In genomic region chr18:13579874-13580273, GRCh38 we compare ENCODE assay signal across 19 cellular contexts.
DNase-seq lines count a peak whose midpoint lies in the region; ATAC-seq and TF ChIP-seq lines count a peak whose summit lies in the region.
"Had no signal": no experiment of that assay in that cellular context is flagged by ENCODE, and none has a peak within 500 bp of the region (broad histone marks: within the 10 kb centered on the region; RNA-seq: fewer than 3 reads in every experiment).

No MANE protein-coding gene starts in this region.

- no peak overlapping the region for H3K4me3 ChIP-seq in spleen
- H3K4me3 ChIP-seq: heart right ventricle, Peyer's patch had no signal

- DNase-seq in T-helper 1 cell = no peak
- DNase-seq in KBM-7 = peak; percentile 24
- DNase-seq in spleen = no peak
- DNase-seq in D341Med (ENCODE audit: low spot score) = no peak
- DNase-seq: 8988T; activated CD4-positive, CD25-positive, alpha-beta regulatory T cell treated with anti-CD3 and anti-CD28 coated beads, Interleukin-2, amount 50 U/mL, for 72 hours; activated naive CD4-positive, alpha-beta T cell; H7; heart right ventricle; left colon; natural killer cell; NCI-H187; NCI-H524; Peyer's patch; stimulated activated CD4-positive, alpha-beta T cell treated with anti-CD3 and anti-CD28 coated beads, Interleukin-2, amount 100 ng/mL, for 48 hours had no signal

- peaks cover 0 to 7% (median 0%) of the 10 kb centered on the region in 6 donors for H3K36me3 ChIP-seq in spleen
- H3K36me3 ChIP-seq: heart right ventricle, Peyer's patch had no signal

- H3K27me3 ChIP-seq in spleen (replicated peaks in 1 of 7) = no peaks in the 10 kb centered on the region
- H3K27me3 ChIP-seq: heart right ventricle, Peyer's patch had no signal

- TF ChIP-seq CTCF in spleen (IDR thresholded peaks at IDR 0.05 in 8 of 11, conservative IDR thresholded peaks at IDR 0.05 in 3 of 11) = no peak

- no peak for TF ChIP-seq POLR2A in spleen (IDR thresholded peaks at IDR 0.05)

- intact Hi-C loops in spleen (cut with DNase I; ENCODE audit: low total_unique reads) = no loop called here

- peaks cover 14 to 60% (median 41%) of the 10 kb centered on the region in 6 donors for H3K4me1 ChIP-seq in spleen

- H3K4me1 Mint-ChIP-seq in T-helper 1 cell treated with Interleukin-12 subunit alpha and Interleukin-12 subunit beta and Interleukin-4 antibody, amounts not matched to agents 30 μg/mL and 1 μg/mL, for 36 hours (ENCODE audit: low read depth) = peaks cover 42% of the 10 kb centered on the region

- in situ Hi-C loops in KBM-7 (cut with MboI; ENCODE audit: low pct_unique_long_range_greater_than_20kb, low sequenced_read_pairs) = no loop called here

- no peaks in the 10 kb centered on the region for H3K9me3 ChIP-seq in spleen
- H3K9me3 ChIP-seq: Peyer's patch had no signal

- peak overlapping the region; percentile 70 for H3K27ac Mint-ChIP-seq in T-helper 1 cell treated with Interleukin-12 subunit alpha and Interleukin-12 subunit beta and Interleukin-4 antibody, amounts not matched to agents 30 μg/mL and 1 μg/mL, for 36 hours

- no peaks in the 10 kb centered on the region for H3K9me3 Mint-ChIP-seq in T-helper 1 cell treated with Interleukin-12 subunit alpha and Interleukin-12 subunit beta and Interleukin-4 antibody, amounts not matched to agents 30 μg/mL and 1 μg/mL, for 36 hours
- H3K9me3 Mint-ChIP-seq: natural killer cell had no signal

- H3K36me3 Mint-ChIP-seq in T-helper 1 cell treated with Interleukin-12 subunit alpha and Interleukin-12 subunit beta and Interleukin-4 antibody, amounts not matched to agents 30 μg/mL and 1 μg/mL, for 36 hours (ENCODE audit: low read depth) = peaks cover 9% of the 10 kb centered on the region
- H3K36me3 Mint-ChIP-seq: natural killer cell had no signal

- WGBS in spleen, 5 donors = 13 to 29% (median 14%) methylated on average over 3 of the region's 3 CpGs

- no peak for ATAC-seq in GM19351 (IDR thresholded peaks at IDR 0.05; ENCODE audit: unreplicated experiment)
- no peak for ATAC-seq in GM21737 (IDR thresholded peaks at IDR 0.05; ENCODE audit: unreplicated experiment)
- ATAC-seq: left colon had no signal

- H3K4me3 Mint-ChIP-seq in T-helper 1 cell treated with Interleukin-12 subunit alpha and Interleukin-12 subunit beta and Interleukin-4 antibody, amounts not matched to agents 30 μg/mL and 1 μg/mL, for 36 hours = peak overlapping the region; percentile 27
- H3K4me3 Mint-ChIP-seq: natural killer cell had no signal

- H3K27me3 Mint-ChIP-seq in T-helper 1 cell treated with Interleukin-12 subunit alpha and Interleukin-12 subunit beta and Interleukin-4 antibody, amounts not matched to agents 30 μg/mL and 1 μg/mL, for 36 hours (ENCODE audit: low read depth) = no peaks in the 10 kb centered on the region

- H3K27ac ChIP-seq in angular gyrus (ENCODE audit: low read depth, low read length) (peak overlapping the region; percentile 87), spleen (peak overlapping the region in 5 of 8 donors; percentile 5 to 65 (median 48))
- H3K27ac ChIP-seq: Peyer's patch had no signal
